8 cellular contexts compared by ENCODE assay signal in the genomic region with DNA sequence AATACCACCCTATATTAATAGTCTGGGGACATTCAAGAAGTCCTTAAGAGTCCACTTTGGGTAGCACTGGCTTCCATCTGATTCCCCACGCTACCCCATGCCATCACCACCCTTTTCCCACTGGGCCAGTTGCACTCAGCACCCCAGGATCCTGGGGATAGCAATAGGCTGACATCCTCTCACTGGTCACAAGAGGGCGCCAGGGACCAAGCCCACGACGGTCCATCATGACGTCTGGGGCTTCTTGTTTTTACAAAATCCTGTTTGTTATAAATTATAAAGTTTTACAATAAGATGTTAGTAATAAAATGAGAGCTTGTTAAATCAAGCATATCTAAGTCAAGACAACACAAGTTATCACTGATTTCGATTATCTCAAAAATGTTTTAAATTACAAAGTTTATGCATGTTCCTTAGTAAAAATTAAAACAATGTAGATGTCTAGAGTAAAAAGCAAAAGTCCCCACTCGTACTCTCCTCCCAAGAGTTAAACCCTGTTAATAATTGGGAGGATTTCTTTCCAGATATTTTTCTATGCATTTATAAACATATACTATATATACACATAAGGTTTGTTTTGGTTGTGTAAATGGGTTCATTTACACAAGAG. TPM values are rescaled to one million over a fixed set of nuclear protein-coding genes. Genes with fewer than 3 reads are reported as not detected.
DNase-seq lines count a peak whose midpoint lies in the region; ATAC-seq and TF ChIP-seq lines count a peak whose summit lies in the region.

No MANE protein-coding gene starts in this region.

- ATAC-seq in HG02852 (IDR thresholded peaks at IDR 0.05; ENCODE audit: unreplicated experiment) (peak; percentile 75), WTC11 (peak; percentile 98)
- ATAC-seq in central memory CD8-positive, alpha-beta T cell (replicated peaks; ENCODE audit: extremely low read depth, poor library complexity, severe bottlenecking), result peak; percentile 65

- no peak overlapping the region for H3K9ac ChIP-seq in liver (ENCODE audit: low read depth in 1 of 2, low read length in 2 of 2)

- H3K9me3 ChIP-seq in liver (ENCODE audit: control insufficient read depth in 4 of 4, low read length in 3 of 4), result no peaks in the 10 kb centered on the region

- no peaks in the 10 kb centered on the region for H3K27me3 Mint-ChIP-seq in WTC11 (ENCODE audit: low read depth)
- H3K27me3 Mint-ChIP-seq in central memory CD8-positive, alpha-beta T cell, result peaks cover 27% of the 10 kb centered on the region

- no peak overlapping the region for H3K4me3 ChIP-seq in liver (ENCODE audit: low read depth in 1 of 3, low read length in 3 of 3)

- H3K4me1 ChIP-seq in liver (ENCODE audit: control insufficient read depth in 4 of 4, insufficient read depth in 4 of 4, low read length in 3 of 4), result no peaks in the 10 kb centered on the region

- no peak overlapping the region for H3K27ac ChIP-seq in liver (ENCODE audit: low read depth in 1 of 2, low read length in 2 of 2)

- no peak overlapping the region for H3K27ac Mint-ChIP-seq in WTC11
- no peak overlapping the region for H3K27ac Mint-ChIP-seq in central memory CD8-positive, alpha-beta T cell (ENCODE audit: low read depth)

- POLR2A ChIA-PET in WTC11 (lab: Charles Lee), result no interaction called here

- no peaks in the 10 kb centered on the region for H3K36me3 ChIP-seq in liver (ENCODE audit: control insufficient read depth in 4 of 4, insufficient read depth in 3 of 4, low read depth in 1 of 4, low read length in 3 of 4)

- DNase-seq in NCI-H146 (lab: John Stamatoyannopoulos, UW) (peak; percentile 63), NCI-H146 treated with DMSO at 0.1 percent for 48 hours (lab: John Stamatoyannopoulos, UW; ENCODE audit: unreplicated experiment) (no peak), NCI-H2171 treated with DMSO at 0.1 percent for 48 hours (lab: John Stamatoyannopoulos, UW) (peak; percentile 37), WTC11 (ENCODE audit: low spot score) (peak; percentile 68)
- peak in 1 of 2 donors; percentile 14 for DNase-seq in central memory CD8-positive, alpha-beta T cell (ENCODE audit: low spot score in 2 of 2)
- DNase-seq in stimulated activated CD8-positive, alpha-beta memory T cell treated with anti-CD3 and anti-CD28 coated beads, Interleukin-2, amount 100 ng/mL, for 48 hours (ENCODE audit: low read depth in 2 of 2), result peak; percentile 23 to 35

- WGBS in liver, result 5% methylated on average over 7 of the region's 7 CpGs

- no peak overlapping the region for H3K4me3 Mint-ChIP-seq in WTC11
- H3K4me3 Mint-ChIP-seq in central memory CD8-positive, alpha-beta T cell, result no peak overlapping the region

- TF ChIP-seq CTCF in WTC11 (IDR thresholded peaks at IDR 0.05) (peak; percentile 87), liver (IDR thresholded peaks at IDR 0.05; ENCODE audit: low read depth, low read length, missing input control) (peak; percentile 64)

- peak; percentile 76 to 86 for TF ChIP-seq RAD21 in liver (IDR thresholded peaks at IDR 0.05)

- H3K4me1 Mint-ChIP-seq in WTC11, result no peaks in the 10 kb centered on the region
- no peaks in the 10 kb centered on the region for H3K4me1 Mint-ChIP-seq in central memory CD8-positive, alpha-beta T cell

- peaks cover 0 to 4% (median under 1%) of the 10 kb centered on the region in 4 donors for H3K27me3 ChIP-seq in liver (ENCODE audit: control insufficient read depth in 4 of 4, insufficient read depth in 4 of 4, low read length in 3 of 4)

- CTCF ChIA-PET in WTC11 (lab: Charles Lee), result no interaction called here

- H3K36me3 Mint-ChIP-seq in WTC11, result no peaks in the 10 kb centered on the region
- H3K36me3 Mint-ChIP-seq in central memory CD8-positive, alpha-beta T cell (ENCODE audit: insufficient read depth), result no peaks in the 10 kb centered on the region

- H3K9me3 Mint-ChIP-seq in WTC11, result 0 out of 2 replicates have a peak, but pooled peaks cover 3% of the 10 kb centered on the region
- no peaks in the 10 kb centered on the region for H3K9me3 Mint-ChIP-seq in central memory CD8-positive, alpha-beta T cell

TF ChIP-seq in WTC11, 78 proteins besides CTCF, POLR2A, EP300 and RAD21:
- no peak for TF ChIP-seq SOX15 (CRISPR knock-in tag; IDR thresholded peaks at IDR 0.05)

TF ChIP-seq in liver, 16 proteins besides CTCF, POLR2A, EP300 and RAD21:
- TF ChIP-seq, protein P1, sequence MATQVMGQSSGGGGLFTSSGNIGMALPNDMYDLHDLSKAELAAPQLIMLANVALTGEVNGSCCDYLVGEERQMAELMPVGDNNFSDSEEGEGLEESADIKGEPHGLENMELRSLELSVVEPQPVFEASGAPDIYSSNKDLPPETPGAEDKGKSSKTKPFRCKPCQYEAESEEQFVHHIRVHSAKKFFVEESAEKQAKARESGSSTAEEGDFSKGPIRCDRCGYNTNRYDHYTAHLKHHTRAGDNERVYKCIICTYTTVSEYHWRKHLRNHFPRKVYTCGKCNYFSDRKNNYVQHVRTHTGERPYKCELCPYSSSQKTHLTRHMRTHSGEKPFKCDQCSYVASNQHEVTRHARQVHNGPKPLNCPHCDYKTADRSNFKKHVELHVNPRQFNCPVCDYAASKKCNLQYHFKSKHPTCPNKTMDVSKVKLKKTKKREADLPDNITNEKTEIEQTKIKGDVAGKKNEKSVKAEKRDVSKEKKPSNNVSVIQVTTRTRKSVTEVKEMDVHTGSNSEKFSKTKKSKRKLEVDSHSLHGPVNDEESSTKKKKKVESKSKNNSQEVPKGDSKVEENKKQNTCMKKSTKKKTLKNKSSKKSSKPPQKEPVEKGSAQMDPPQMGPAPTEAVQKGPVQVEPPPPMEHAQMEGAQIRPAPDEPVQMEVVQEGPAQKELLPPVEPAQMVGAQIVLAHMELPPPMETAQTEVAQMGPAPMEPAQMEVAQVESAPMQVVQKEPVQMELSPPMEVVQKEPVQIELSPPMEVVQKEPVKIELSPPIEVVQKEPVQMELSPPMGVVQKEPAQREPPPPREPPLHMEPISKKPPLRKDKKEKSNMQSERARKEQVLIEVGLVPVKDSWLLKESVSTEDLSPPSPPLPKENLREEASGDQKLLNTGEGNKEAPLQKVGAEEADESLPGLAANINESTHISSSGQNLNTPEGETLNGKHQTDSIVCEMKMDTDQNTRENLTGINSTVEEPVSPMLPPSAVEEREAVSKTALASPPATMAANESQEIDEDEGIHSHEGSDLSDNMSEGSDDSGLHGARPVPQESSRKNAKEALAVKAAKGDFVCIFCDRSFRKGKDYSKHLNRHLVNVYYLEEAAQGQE (IDR thresholded peaks at IDR 0.05), result peak; percentile 79
- TF ChIP-seq JUND (IDR thresholded peaks at IDR 0.05), result no peak

RNA-seq across cellular contexts. Expression of gene GPNMB, which starts 15.4 kb away (rescaled TPM):
- total RNA-seq in WTC11 (2021) (0.57 to 1.7 TPM (median 1.1 TPM) in 3 replicates), liver (10 to 100 TPM in 1 of 2 donors, 1 to 10 TPM in 1; 4.8 to 10.5 TPM)
- polyA plus RNA-seq in liver, result 1 to 10 TPM; 2.6 to 5.1 TPM

RNA-seq across cellular contexts. Expression of gene MALSU1, which starts 37.2 kb away (rescaled TPM):
- total RNA-seq in WTC11 (2021) (75.2 to 81.5 TPM (median 81.4 TPM) in 3 replicates), liver (10 to 100 TPM; 30.3 to 41.6 TPM)
- polyA plus RNA-seq in liver, result 10 to 100 TPM; 39.4 to 84.6 TPM
